1 cellular context compared by ENCODE assay signal in the genomic region with DNA sequence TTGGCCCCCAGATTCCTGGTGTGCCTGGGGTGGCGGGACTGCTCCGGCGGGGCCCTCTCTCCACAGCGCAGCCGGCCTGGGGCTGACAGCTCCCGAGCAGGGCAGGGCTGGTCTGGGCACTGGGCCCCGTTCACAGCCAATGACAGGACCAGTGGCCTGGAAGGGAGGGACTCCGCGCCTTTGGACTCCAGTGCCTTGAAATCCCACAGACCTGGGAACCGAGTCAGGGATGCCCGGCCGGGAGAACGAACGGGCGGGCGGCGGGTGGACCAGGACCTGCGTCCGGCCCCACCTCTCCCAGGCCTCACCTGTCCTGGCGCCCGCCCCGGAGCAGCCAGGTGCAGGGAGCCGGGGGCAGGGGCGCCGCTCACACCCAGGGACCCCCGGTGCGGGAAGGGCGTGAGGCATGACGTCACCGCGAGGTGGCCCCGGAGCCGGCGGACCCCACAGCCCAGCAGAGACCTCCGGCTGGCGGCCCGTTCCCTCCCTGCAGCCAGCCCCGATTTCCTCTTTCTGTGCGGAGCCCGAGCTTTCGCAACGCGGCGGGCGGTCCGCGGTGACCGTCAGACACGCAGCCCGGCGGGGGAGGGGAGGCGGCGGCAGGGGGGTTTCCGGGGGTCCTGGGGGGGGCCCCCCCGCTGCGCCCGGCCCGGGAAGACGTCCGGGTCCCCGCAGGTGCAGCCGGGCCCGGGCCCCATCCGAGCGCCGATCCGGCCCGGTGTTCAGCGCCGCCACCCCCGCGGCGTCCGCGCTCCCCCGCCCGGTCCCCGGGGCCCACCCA.
TF ChIP-seq lines count a peak whose summit lies in the region.

No MANE protein-coding gene starts in this region.

TF ChIP-seq in HepG2, 621 proteins besides CTCF, POLR2A, EP300 and RAD21 (continued from another document):
- TF ChIP-seq ZNF281 (CRISPR knock-in tag; IDR thresholded peaks at IDR 0.05; ENCODE audit: borderline replicate concordance): peak; percentile 21; the same call in 1 of the 2 replicates
- peak; percentile 42; the same call in 1 of the 2 replicates for TF ChIP-seq AKAP8 (CRISPR knock-in tag; IDR thresholded peaks at IDR 0.05)
- TF ChIP-seq ZFP62 (CRISPR knock-in tag; IDR thresholded peaks at IDR 0.05): no peak
- 0 out of 2 replicates have a peak, but pooled peaks have one; percentile 21 for TF ChIP-seq ZBTB7A (CRISPR knock-in tag; IDR thresholded peaks at IDR 0.05)
- TF ChIP-seq ZNF260 (CRISPR knock-in tag; IDR thresholded peaks at IDR 0.05; ENCODE audit: borderline replicate concordance, low read depth): no peak
- 0 out of 2 replicates have a peak, but pooled peaks have one; percentile 18 for TF ChIP-seq YEATS4 (CRISPR knock-in tag; IDR thresholded peaks at IDR 0.05; ENCODE audit: borderline replicate concordance)
- TF ChIP-seq ZNF235 (CRISPR knock-in tag; IDR thresholded peaks at IDR 0.05; ENCODE audit: borderline replicate concordance): no peak
- TF ChIP-seq TAF1 (CRISPR knock-in tag; IDR thresholded peaks at IDR 0.05): 0 out of 2 replicates have a peak, but pooled peaks have one; percentile 30
- TF ChIP-seq, protein P1, sequence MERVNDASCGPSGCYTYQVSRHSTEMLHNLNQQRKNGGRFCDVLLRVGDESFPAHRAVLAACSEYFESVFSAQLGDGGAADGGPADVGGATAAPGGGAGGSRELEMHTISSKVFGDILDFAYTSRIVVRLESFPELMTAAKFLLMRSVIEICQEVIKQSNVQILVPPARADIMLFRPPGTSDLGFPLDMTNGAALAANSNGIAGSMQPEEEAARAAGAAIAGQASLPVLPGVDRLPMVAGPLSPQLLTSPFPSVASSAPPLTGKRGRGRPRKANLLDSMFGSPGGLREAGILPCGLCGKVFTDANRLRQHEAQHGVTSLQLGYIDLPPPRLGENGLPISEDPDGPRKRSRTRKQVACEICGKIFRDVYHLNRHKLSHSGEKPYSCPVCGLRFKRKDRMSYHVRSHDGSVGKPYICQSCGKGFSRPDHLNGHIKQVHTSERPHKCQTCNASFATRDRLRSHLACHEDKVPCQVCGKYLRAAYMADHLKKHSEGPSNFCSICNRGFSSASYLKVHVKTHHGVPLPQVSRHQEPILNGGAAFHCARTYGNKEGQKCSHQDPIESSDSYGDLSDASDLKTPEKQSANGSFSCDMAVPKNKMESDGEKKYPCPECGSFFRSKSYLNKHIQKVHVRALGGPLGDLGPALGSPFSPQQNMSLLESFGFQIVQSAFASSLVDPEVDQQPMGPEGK (CRISPR knock-in tag; IDR thresholded peaks at IDR 0.05): peak; percentile 34; the same call in 1 of the 2 replicates
- peak; percentile 71; the same call in 1 of the 2 replicates for TF ChIP-seq ARID4A (CRISPR knock-in tag; IDR thresholded peaks at IDR 0.05; ENCODE audit: borderline replicate concordance)
- TF ChIP-seq ZNF598 (CRISPR knock-in tag; IDR thresholded peaks at IDR 0.05; ENCODE audit: borderline replicate concordance): peak; percentile 92; the same call in 1 of the 2 replicates
- 0 out of 2 replicates have a peak, but pooled peaks have one; percentile 61 for TF ChIP-seq ZNF451 (CRISPR knock-in tag; IDR thresholded peaks at IDR 0.05)
- TF ChIP-seq GABPB1 (CRISPR knock-in tag; IDR thresholded peaks at IDR 0.05): peak; percentile 44; the same call in 1 of the 2 replicates
- 0 out of 2 replicates have a peak, but pooled peaks have one; percentile 40 for TF ChIP-seq MXD4 (CRISPR knock-in tag; IDR thresholded peaks at IDR 0.05)
- TF ChIP-seq ZKSCAN1 (IDR thresholded peaks at IDR 0.05; ENCODE audit: low read length): no peak
- TF ChIP-seq, protein P2, sequence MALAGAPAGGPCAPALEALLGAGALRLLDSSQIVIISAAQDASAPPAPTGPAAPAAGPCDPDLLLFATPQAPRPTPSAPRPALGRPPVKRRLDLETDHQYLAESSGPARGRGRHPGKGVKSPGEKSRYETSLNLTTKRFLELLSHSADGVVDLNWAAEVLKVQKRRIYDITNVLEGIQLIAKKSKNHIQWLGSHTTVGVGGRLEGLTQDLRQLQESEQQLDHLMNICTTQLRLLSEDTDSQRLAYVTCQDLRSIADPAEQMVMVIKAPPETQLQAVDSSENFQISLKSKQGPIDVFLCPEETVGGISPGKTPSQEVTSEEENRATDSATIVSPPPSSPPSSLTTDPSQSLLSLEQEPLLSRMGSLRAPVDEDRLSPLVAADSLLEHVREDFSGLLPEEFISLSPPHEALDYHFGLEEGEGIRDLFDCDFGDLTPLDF (CRISPR knock-in tag; IDR thresholded peaks at IDR 0.05): 0 out of 2 replicates have a peak, but pooled peaks have one; percentile 16
- TF ChIP-seq MAX (IDR thresholded peaks at IDR 0.05): 0 out of 2 replicates have a peak, but pooled peaks have one; percentile 11
- TF ChIP-seq ZSCAN25 (CRISPR knock-in tag; IDR thresholded peaks at IDR 0.05): peak; percentile 52; the same call in 1 of the 2 replicates
- TF ChIP-seq NONO (IDR thresholded peaks at IDR 0.05): no peak
- TF ChIP-seq NONO (CRISPR knock-in tag; conservative IDR thresholded peaks at IDR 0.05): peak; percentile 32; the same call in 1 of the 2 replicates
TF ChIP-seq in HepG2: peak in this region for 82.
